ENCODE assay signal across 8 cellular contexts in the genomic region with DNA sequence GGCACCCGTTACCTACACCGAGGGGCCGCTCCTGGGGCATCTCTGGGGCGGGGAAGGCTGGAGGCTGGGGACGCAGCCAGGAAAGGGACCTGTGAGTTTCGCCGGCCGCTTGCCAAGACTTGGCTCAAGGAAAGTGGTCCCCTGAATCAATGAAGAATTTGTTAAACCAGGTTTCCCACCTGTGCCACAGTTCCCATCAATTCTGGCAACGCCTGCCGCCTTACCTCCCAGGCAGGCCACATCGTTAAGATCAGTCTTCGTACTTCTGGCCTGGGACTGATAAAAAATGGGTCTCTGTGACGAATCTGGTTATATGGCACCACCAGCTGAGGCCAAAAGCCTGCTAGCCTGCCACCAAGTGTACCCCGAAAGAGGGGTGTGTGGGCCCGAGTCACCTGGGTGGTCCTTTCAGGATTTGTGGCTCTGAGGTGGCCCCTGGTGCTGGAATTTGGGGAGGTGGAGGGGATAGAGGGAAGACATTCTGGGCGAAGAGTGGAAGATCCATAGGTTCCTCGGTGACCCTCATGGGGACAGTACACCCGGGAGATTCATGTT. TPM values are rescaled to one million over a fixed set of nuclear protein-coding genes. Genes with fewer than 3 reads are reported as not detected.
DNase-seq lines count a peak whose midpoint lies in the region; ATAC-seq and TF ChIP-seq lines count a peak whose summit lies in the region.

No MANE protein-coding gene starts in this region.

- ATAC-seq in DND-41 (ENCODE audit: insufficient read depth, low read depth) (no peak), HG02678 (IDR thresholded peaks at IDR 0.05; ENCODE audit: unreplicated experiment) (no peak), GM18502 (IDR thresholded peaks at IDR 0.05; ENCODE audit: poor library complexity, unreplicated experiment) (no peak)

- H3K36me3 ChIP-seq in DND-41 (ENCODE audit: insufficient read depth, low read length), result no peaks in the 10 kb centered on the region
- H3K36me3 ChIP-seq in SU-DHL-6 (ENCODE audit: low read length), result no peaks in the 10 kb centered on the region
- no peaks in the 10 kb centered on the region for H3K36me3 ChIP-seq in fibroblast of lung (ENCODE audit: control insufficient read depth, insufficient read depth, low read length)
- no peaks in the 10 kb centered on the region for H3K36me3 ChIP-seq in prostate gland
- H3K36me3 ChIP-seq in adrenal gland (replicated peaks in 1 of 2), result no peaks in the 10 kb centered on the region

- H3K9ac ChIP-seq in DND-41 (ENCODE audit: low read depth, low read length) (peak overlapping the region; percentile 39; the same call in 1 of the 2 replicates), SU-DHL-6 (ENCODE audit: low read length) (peak overlapping the region; percentile 43), fibroblast of lung (ENCODE audit: insufficient read depth, low read length) (no peak overlapping the region)

- peak overlapping the region; percentile 76 for H2AFZ ChIP-seq in DND-41 (ENCODE audit: low read depth, low read length)
- H2AFZ ChIP-seq in SU-DHL-6 (ENCODE audit: low read depth, low read length, severe bottlenecking), result peak overlapping the region; percentile 83
- H2AFZ ChIP-seq in fibroblast of lung (ENCODE audit: low read length), result no peak overlapping the region

- H3K27me3 ChIP-seq in DND-41 (ENCODE audit: insufficient read depth, low read length, poor library complexity) (peaks cover 67% of the 10 kb centered on the region), SU-DHL-6 (ENCODE audit: low read length) (no peaks in the 10 kb centered on the region), fibroblast of lung (ENCODE audit: control insufficient read depth, insufficient read depth, low read length) (peaks cover 21% of the 10 kb centered on the region), prostate gland (replicated peaks; ENCODE audit: insufficient read depth) (no peaks in the 10 kb centered on the region), adrenal gland (peaks cover 15% of the 10 kb centered on the region)

- H3K4me2 ChIP-seq in DND-41 (ENCODE audit: insufficient read depth, low read length) (peak overlapping the region; percentile 93), SU-DHL-6 (ENCODE audit: low read depth, low read length, poor library complexity, severe bottlenecking) (peak overlapping the region; percentile 65), fibroblast of lung (ENCODE audit: extremely low read depth, insufficient read depth, low read length) (peak overlapping the region; percentile 64)

- no peak overlapping the region for H3K27ac ChIP-seq in DND-41 (ENCODE audit: low read length)
- no peak overlapping the region for H3K27ac ChIP-seq in SU-DHL-6 (ENCODE audit: low read depth, low read length)
- H3K27ac ChIP-seq in fibroblast of lung (ENCODE audit: insufficient read depth, low read length), result no peak overlapping the region
- H3K27ac ChIP-seq in prostate gland, result peak overlapping the region; percentile 76 to 80
- peak overlapping the region in 1 of 5 donors; percentile 45 for H3K27ac ChIP-seq in adrenal gland

- TF ChIP-seq CTCF in DND-41 (IDR thresholded peaks at IDR 0.05; ENCODE audit: borderline replicate concordance, extremely low read depth, low read length, poor library complexity, severe bottlenecking) (no peak), SU-DHL-6 (IDR thresholded peaks at IDR 0.05; ENCODE audit: insufficient read depth, low read length, poor library complexity, severe bottlenecking) (no peak), fibroblast of lung (conservative IDR thresholded peaks at IDR 0.05 in 1 of 2, IDR thresholded peaks at IDR 0.05 in 1 of 2; ENCODE audit: low read depth in 1 of 2, low read length in 2 of 2) (no peak), prostate gland (IDR thresholded peaks at IDR 0.05) (no peak), adrenal gland (IDR thresholded peaks at IDR 0.05) (peak in 1 of 6 experiments; percentile 48)

- no peaks in the 10 kb centered on the region for H3K9me2 ChIP-seq in SU-DHL-6 (replicated peaks; ENCODE audit: insufficient read depth, low read length)

- DNase-seq in DND-41 (no peak), fibroblast of lung (ENCODE audit: low read depth in 2 of 2) (no peak), prostate gland (ENCODE audit: low spot score) (no peak), NOMO-1 treated with dmso at 0.1 percent for 144 hours (lab: John Stamatoyannopoulos, UW; ENCODE audit: unreplicated experiment) (no peak), adrenal gland (no peak)

- H4K20me1 ChIP-seq in DND-41 (ENCODE audit: insufficient read depth, low read length) (peaks cover 3% of the 10 kb centered on the region; the same call in 1 of the 2 replicates), SU-DHL-6 (ENCODE audit: low read depth, low read length) (no peaks in the 10 kb centered on the region), fibroblast of lung (ENCODE audit: control insufficient read depth, extremely low read depth, insufficient read depth, low read length) (no peaks in the 10 kb centered on the region)

- H3K79me2 ChIP-seq in DND-41 (ENCODE audit: insufficient read depth, low read length) (no peaks in the 10 kb centered on the region), SU-DHL-6 (ENCODE audit: insufficient read depth, low read length) (no peaks in the 10 kb centered on the region), fibroblast of lung (ENCODE audit: control insufficient read depth, insufficient read depth, low read length) (no peaks in the 10 kb centered on the region)

- no peaks in the 10 kb centered on the region for H3F3A ChIP-seq in SU-DHL-6 (ENCODE audit: insufficient read depth)

- intact Hi-C loops in prostate gland (cut with DNase I) (no loop called here), adrenal gland (cut with DNase I) (no loop called here)

- TF ChIP-seq POLR2A in prostate gland (IDR thresholded peaks at IDR 0.05) (peak; percentile 17), adrenal gland (IDR thresholded peaks at IDR 0.05) (no peak)

- H3K4me3 ChIP-seq in DND-41 (ENCODE audit: low read depth in 1 of 2, low read length in 2 of 2), result peak overlapping the region; percentile 14 to 59; a peak in 3 of 4 replicates
- peak overlapping the region; percentile 50 for H3K4me3 ChIP-seq in SU-DHL-6 (ENCODE audit: insufficient read depth, low read length, poor library complexity, severe bottlenecking)
- peak overlapping the region; percentile 10 to 55 (median 21) for H3K4me3 ChIP-seq in fibroblast of lung (replicated peaks in 1 of 4; ENCODE audit: control extremely low read depth in 1 of 4, insufficient read depth in 1 of 4, low read depth in 3 of 4, low read length in 4 of 4)
- H3K4me3 ChIP-seq in prostate gland, result peak overlapping the region; percentile 55 to 64
- peak overlapping the region in 2 of 4 donors; percentile 63 to 65 for H3K4me3 ChIP-seq in adrenal gland

- H3K4me1 ChIP-seq in DND-41 (ENCODE audit: insufficient read depth, low read length) (peaks cover 22% of the 10 kb centered on the region), fibroblast of lung (ENCODE audit: control insufficient read depth, extremely low read depth, insufficient read depth, low read length) (no peaks in the 10 kb centered on the region), prostate gland (replicated peaks) (peaks cover 4% of the 10 kb centered on the region), adrenal gland (replicated peaks in 1 of 2) (peaks cover 0 to 16% of the 10 kb centered on the region in 2 donors)

- WGBS in prostate gland, result 26% methylated on average over 18 of the region's 18 CpGs
- WGBS in adrenal gland, 4 donors, result 28 to 53% (median 32%) methylated on average over 9 to 18 of the region's 18 CpGs

- H3K9me3 ChIP-seq in DND-41 (ENCODE audit: insufficient read depth, low read length, severe bottlenecking), result no peaks in the 10 kb centered on the region
- no peaks in the 10 kb centered on the region for H3K9me3 ChIP-seq in SU-DHL-6 (ENCODE audit: insufficient read depth, low read length)
- H3K9me3 ChIP-seq in fibroblast of lung (ENCODE audit: control insufficient read depth, insufficient read depth, low read depth, low read length), result no peaks in the 10 kb centered on the region
- H3K9me3 ChIP-seq in prostate gland, result no peaks in the 10 kb centered on the region
- H3K9me3 ChIP-seq in adrenal gland (replicated peaks in 1 of 3), result no peaks in the 10 kb centered on the region

RNA-seq across cellular contexts. Expression of gene TGFA, which starts 0.8 kb away (rescaled TPM):
- total RNA-seq in fibroblast of lung (not detected in 2 replicates), prostate gland (1 to 10 TPM; 3.7 to 9.2 TPM), adrenal gland (1 to 10 TPM in 5 of 8 donors, under 1 TPM in 3; 0.41 to 8.2 (median 1.3) TPM)
- polyA plus RNA-seq in fibroblast of lung (0.06 TPM in 1 of 2 replicates, not detected in the other), adrenal gland (under 1 TPM; 0.16 to 0.30 (median 0.26) TPM)
- polyA plus RNA-seq in fibroblast of lung (2012), result not detected in 2 replicates
- polyA minus RNA-seq in fibroblast of lung (ENCODE audit: low replicate concordance), result not detected in 2 replicates

Comparison
In these comparisons a context has a peak if more than half of its experiments do, and no peak if none do; other contexts are left out.
1. H3K27ac ChIP-seq: peak in prostate gland (2 of 2); none in DND-41 (single experiment), SU-DHL-6 (single experiment) and fibroblast of lung (single experiment).
2. Peak in every context shown above with its lines, with median percentiles within 50 percentile points of each other: H3K4me2 ChIP-seq.